In the genomic region with DNA sequence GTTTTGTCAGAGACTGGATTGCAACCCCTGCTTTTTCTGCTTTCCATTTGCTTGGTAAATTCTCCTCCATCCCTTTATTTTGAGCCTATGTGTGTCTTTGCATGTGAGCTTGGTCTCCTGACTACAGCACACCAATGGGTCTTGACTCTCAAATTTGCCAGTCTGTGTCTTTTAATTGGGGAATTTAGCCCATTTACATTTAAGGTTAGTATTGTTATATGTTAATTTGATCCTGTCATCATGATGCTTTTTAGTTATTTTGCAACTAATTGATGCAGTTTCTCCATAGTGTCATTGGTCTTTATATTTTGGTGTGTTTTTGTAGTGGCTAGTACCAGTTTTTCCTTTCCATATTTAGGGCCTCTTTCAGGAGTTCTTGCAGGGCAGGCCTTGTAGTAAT, we compare ENCODE assay signal across 2 cellular contexts.
A peak's percentile ranks its signal among the peaks of the same experiment; 100 is the strongest.
DNase-seq lines count a peak whose midpoint lies in the region; ATAC-seq, FAIRE-seq and TF ChIP-seq lines count a peak whose summit lies in the region.
"Not testable (repeated sequence)": the region's sequence is repeated elsewhere in the genome, so short reads cannot be mapped to it uniquely, and the experiment has no call there.

No MANE protein-coding gene starts in this region.

- CTCF ChIA-PET in HEK293 (lab: Yijun Ruan, JAX); K562 (lab: Yijun Ruan, JAX; ENCODE audit: low intra/inter-chr PET ratio): not testable (repeated sequence)

- H3K9ac ChIP-seq in K562 (ENCODE audit: insufficient read depth in 1 of 2, low read depth in 2 of 2, low read length in 2 of 2), result not testable (repeated sequence)

- in situ Hi-C loops in K562 (cut with MboI), result not testable (repeated sequence)

- not testable (repeated sequence) for H3K79me2 ChIP-seq in K562 (ENCODE audit: control insufficient read depth, insufficient read depth, low read length)

- H4K20me1 ChIP-seq in K562 (replicated peaks; ENCODE audit: control insufficient read depth, insufficient read depth, low read length), result not testable (repeated sequence)

- not testable (repeated sequence) for H3K4me1 ChIP-seq in HEK293 (ENCODE audit: control insufficient read depth, insufficient read depth, low read length); K562 (replicated peaks in 1 of 2; ENCODE audit: control insufficient read depth in 2 of 2, insufficient read depth in 2 of 2, low read length in 2 of 2)

- H3K36me3 ChIP-seq in HEK293 (ENCODE audit: control insufficient read depth in 2 of 2, insufficient read depth in 1 of 2, low read length in 2 of 2); K562 (ENCODE audit: control insufficient read depth, insufficient read depth, low read length): not testable (repeated sequence)

- not testable (repeated sequence) for H2AFZ ChIP-seq in K562 (ENCODE audit: low read depth, low read length)

- POLR2A ChIA-PET in HEK293 (lab: Yijun Ruan, JAX), result not testable (repeated sequence)
- POLR2A ChIA-PET in K562 (lab: Yijun Ruan, JAX), result interaction anchor here (0.5 kb wide), 1 partner anchor 28 kb away, joined by 3 read pairs; no protein-coding TSS in a partner anchor

- not testable (repeated sequence) for H3K4me3 ChIP-seq in HEK293 (ENCODE audit: low read depth, low read length); K562

- not testable (repeated sequence) for DNase-seq in K562 (ENCODE audit: extremely low read depth in 1 of 4, low spot score in 3 of 4)

- not testable (repeated sequence) for TF ChIP-seq EP300 in K562 (IDR thresholded peaks at IDR 0.05; ENCODE audit: low read length)

- TF ChIP-seq CTCF in HEK293 (tag by site-specific recombination; IDR thresholded peaks at IDR 0.05); K562 (IDR thresholded peaks at IDR 0.05 in 2 of 3, conservative IDR thresholded peaks at IDR 0.05 in 1 of 3; ENCODE audit: insufficient read depth in 2 of 3, low read depth in 1 of 3, low read length in 3 of 3): not testable (repeated sequence)

- BruUV-seq in K562 (replicated peaks; lab: Mats Ljungman, UMichigan), result not testable (repeated sequence)

- FAIRE-seq in K562 (lab: Jason Lieb, UNC), result not testable (repeated sequence)

- not testable (repeated sequence) for ATAC-seq in K562

- TF ChIP-seq RAD21 in K562 (CRISPR knock-in tag; conservative IDR thresholded peaks at IDR 0.05 in 1 of 2, IDR thresholded peaks at IDR 0.05 in 1 of 2), result not testable (repeated sequence)

- not testable (repeated sequence) for H3K9me1 ChIP-seq in K562 (ENCODE audit: control insufficient read depth, insufficient read depth, low read length)

- not testable (repeated sequence) for H3K27ac ChIP-seq in HEK293 (ENCODE audit: extremely low read depth, low read depth, low read length); K562 (ENCODE audit: extremely low read depth, low read depth, low read length)

- intact Hi-C loops in K562 (cut with micrococcal nuclease), result not testable (repeated sequence)

- not testable (repeated sequence) for H3K27me3 ChIP-seq in K562 (ENCODE audit: control insufficient read depth in 2 of 2, insufficient read depth in 2 of 2, low read length in 2 of 2)

- H3K9me3 ChIP-seq in HEK293 (ENCODE audit: control insufficient read depth, insufficient read depth, low read depth, low read length); K562 (replicated peaks; ENCODE audit: control insufficient read depth, insufficient read depth, low read depth, low read length): not testable (repeated sequence)

- not testable (repeated sequence) for TF ChIP-seq POLR2A in K562 (conservative IDR thresholded peaks at IDR 0.05)

- H3K4me2 ChIP-seq in K562 (ENCODE audit: insufficient read depth, low read length), result not testable (repeated sequence)

TF ChIP-seq in HEK293, 187 proteins besides CTCF, POLR2A, EP300 and RAD21:
- peak; percentile 20 for TF ChIP-seq SETDB1 (IDR thresholded peaks at IDR 0.05; ENCODE audit: insufficient read length, low read length)
TF ChIP-seq in HEK293: peak in this region for 1; not testable (repeated sequence) for 186.

TF ChIP-seq in K562, 482 proteins besides CTCF, POLR2A, EP300 and RAD21:
- peak; percentile 92 for TF ChIP-seq ZNF507 (tag; conservative IDR thresholded peaks at IDR 0.05)
TF ChIP-seq in K562: peak in this region for 1; not testable (repeated sequence) for 481.
